Comparison of ENCODE assay signal across 1 cellular context in genomic region chr14:87566986-87567385, GRCh38.
TF ChIP-seq lines count a peak whose summit lies in the region.

No MANE protein-coding gene starts in this region.

TF ChIP-seq in GM23338, 12 proteins besides CTCF, POLR2A, EP300 and RAD21 (continued from another document):
- no peak for TF ChIP-seq REST (IDR thresholded peaks at IDR 0.05; ENCODE audit: unreplicated experiment)
- TF ChIP-seq ZNF462 (CRISPR knock-in tag; IDR thresholded peaks at IDR 0.05), result no peak
- TF ChIP-seq EZH2phosphoT487 (IDR thresholded peaks at IDR 0.05; ENCODE audit: unreplicated experiment), result no peak
- no peak for TF ChIP-seq ZNF114 (CRISPR knock-in tag; IDR thresholded peaks at IDR 0.05)
